ENCODE assay signal across 15 cellular contexts in the genomic region with DNA sequence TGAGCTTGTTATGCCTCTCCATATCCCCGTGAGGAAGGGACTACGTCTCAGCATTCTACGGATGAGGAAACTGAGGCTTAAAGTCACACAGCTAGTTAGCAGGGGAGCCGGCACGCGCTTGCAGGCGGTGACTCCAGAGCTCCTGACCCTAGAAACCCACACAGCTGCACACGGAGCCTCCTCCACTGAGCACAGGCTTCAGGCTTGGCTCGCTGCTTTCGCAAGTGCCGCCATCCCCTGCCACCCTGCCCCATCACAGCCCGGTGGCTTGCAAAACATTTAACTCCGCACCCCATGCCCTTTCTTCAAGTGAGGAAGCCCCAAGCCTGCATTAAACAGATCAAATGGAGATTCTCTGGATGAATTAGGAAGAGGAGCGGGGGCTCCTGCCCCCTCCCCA.
"Had no signal": no experiment of that assay in that cellular context is flagged by ENCODE, and none has a peak within 500 bp of the region (broad histone marks: within the 10 kb centered on the region; RNA-seq: fewer than 3 reads in every experiment).

No MANE protein-coding gene starts in this region.

- DNase-seq: activated B cell treated with CpG ODN at 0.5 μM for 24 hours; activated CD4-positive, alpha-beta T cell treated with anti-CD3 and anti-CD28 coated beads for 4 hours; activated CD4-positive, alpha-beta T cell treated with anti-CD3 and anti-CD28 coated beads, Interleukin-2, amount 50 U/mL, for 48 hours; activated CD8-positive, alpha-beta memory T cell treated with anti-CD3 and anti-CD28 coated beads, Interleukin-2, amount 50 U/mL, for 48 hours; activated naive CD4-positive, alpha-beta T cell treated with Interleukin-2 at 50 U/mL for 16 hours; activated naive CD8-positive, alpha-beta T cell treated with anti-CD3 and anti-CD28 coated beads for 36 hours; activated T-cell treated with anti-CD3 and anti-CD28 coated beads, Interleukin-2, amount 50 U/mL, for 4 hours; central memory CD4-positive, alpha-beta T cell; effector memory CD4-positive, alpha-beta T cell; foreskin keratinocyte; kidney; naive thymus-derived CD4-positive, alpha-beta T cell; retina; stimulated activated CD4-positive, alpha-beta T cell treated with anti-CD3 and anti-CD28 coated beads, Interleukin-4, amount 100 ng/mL, for 24 hours; stimulated activated naive CD4-positive, alpha-beta T cell treated with Interleukin-2 at 50 U/mL for 16 hours had no signal

- ATAC-seq: activated T-cell treated with anti-CD3 and anti-CD28 coated beads, Interleukin-2, amount 50 U/mL, for 4 hours; foreskin keratinocyte; naive thymus-derived CD4-positive, alpha-beta T cell had no signal
